ENCODE assay signal across 8 cellular contexts in genomic region chr1:201149400-201149799, GRCh38. TPM values are rescaled to one million over a fixed set of nuclear protein-coding genes. Genes with fewer than 3 reads are reported as not detected.
A peak's percentile ranks its signal among the peaks of the same experiment; 100 is the strongest.
DNase-seq lines count a peak whose midpoint lies in the region; ATAC-seq and TF ChIP-seq lines count a peak whose summit lies in the region.

No MANE protein-coding gene starts in this region.

- peak; percentile 22 for DNase-seq in AG08395 (ENCODE audit: low spot score)
- DNase-seq in NCI-H82 (lab: John Stamatoyannopoulos, UW) = peak; percentile 74
- no peak for DNase-seq in endothelial cell (ENCODE audit: low spot score)
- no peak for DNase-seq in smooth muscle cell (lab: John Stamatoyannopoulos, UW; ENCODE audit: unreplicated experiment)
- DNase-seq in HK-2 (ENCODE audit: unreplicated experiment) = no peak

- H3K36me3 Mint-ChIP-seq in endothelial cell (ENCODE audit: low read depth, unreplicated experiment) = peaks cover 44% of the 10 kb centered on the region

- peaks cover 8% of the 10 kb centered on the region for H3K4me1 ChIP-seq in smooth muscle cell (ENCODE audit: low read depth)

- H2AFZ ChIP-seq in smooth muscle cell (ENCODE audit: low read depth) = no peak overlapping the region

- no peak overlapping the region for H3K4me3 Mint-ChIP-seq in endothelial cell (ENCODE audit: unreplicated experiment)

- WGBS in smooth muscle cell (ENCODE audit: low lambda C conversion rate) = 89% methylated on average over 4 of the region's 4 CpGs

- no peak overlapping the region for H3K27ac Mint-ChIP-seq in endothelial cell (ENCODE audit: unreplicated experiment)

- H3K9me3 Mint-ChIP-seq in endothelial cell (ENCODE audit: unreplicated experiment) = no peaks in the 10 kb centered on the region

- peaks cover 23% of the 10 kb centered on the region for H3K79me2 ChIP-seq in smooth muscle cell (ENCODE audit: low read depth)

- ATAC-seq in HG03045 (IDR thresholded peaks at IDR 0.05; ENCODE audit: unreplicated experiment) (no peak), HG02870 (IDR thresholded peaks at IDR 0.05; ENCODE audit: unreplicated experiment) (no peak)

- peaks cover 3% of the 10 kb centered on the region for H3K4me1 Mint-ChIP-seq in endothelial cell (ENCODE audit: unreplicated experiment)

- no peak overlapping the region for H3K9ac ChIP-seq in smooth muscle cell (ENCODE audit: low read depth)

- H3K36me3 ChIP-seq in smooth muscle cell (ENCODE audit: low read depth) = peaks cover 24% of the 10 kb centered on the region

- H3K9me3 ChIP-seq in smooth muscle cell (replicated peaks; ENCODE audit: low read depth) = no peaks in the 10 kb centered on the region

- peaks cover 43% of the 10 kb centered on the region for H4K20me1 ChIP-seq in smooth muscle cell (ENCODE audit: low read depth)

- no peaks in the 10 kb centered on the region for H3K27me3 ChIP-seq in smooth muscle cell (ENCODE audit: low read depth)

- H3F3A ChIP-seq in smooth muscle cell (ENCODE audit: low read depth) = no peaks in the 10 kb centered on the region

- H3K4me3 ChIP-seq in GM12875 (ENCODE audit: low read depth, low read length) (no peak overlapping the region), smooth muscle cell (no peak overlapping the region)

- peak; percentile 36; the same call in 1 of the 2 replicates for TF ChIP-seq CTCF in GM12875 (IDR thresholded peaks at IDR 0.05; ENCODE audit: borderline replicate concordance, insufficient read depth, low read depth, low read length)
- TF ChIP-seq CTCF in endothelial cell (IDR thresholded peaks at IDR 0.05; ENCODE audit: unreplicated experiment) = peak; percentile 32
- peak; percentile 25 for TF ChIP-seq CTCF in smooth muscle cell (IDR thresholded peaks at IDR 0.05; ENCODE audit: borderline replicate concordance, insufficient read depth, poor library complexity, severe bottlenecking)

- no peak overlapping the region for H3K4me2 ChIP-seq in smooth muscle cell

- peaks cover 5% of the 10 kb centered on the region for H3K27me3 Mint-ChIP-seq in endothelial cell (ENCODE audit: unreplicated experiment)

- no peak overlapping the region for H3K27ac ChIP-seq in smooth muscle cell (ENCODE audit: low read depth)

RNA-seq across cellular contexts. Expression of gene TMEM9, which starts 4.9 kb away (rescaled TPM):
- total RNA-seq in endothelial cell (ENCODE audit: unreplicated experiment) = 78.7 TPM
- total RNA-seq in smooth muscle cell = 153 and 156 TPM in 2 replicates
- 187 and 211 TPM in 2 replicates for polyA plus RNA-seq in smooth muscle cell

RNA-seq across cellular contexts. Expression of gene ASCL5, which starts 22.4 kb away (rescaled TPM):
- total RNA-seq in endothelial cell (ENCODE audit: unreplicated experiment) = not detected
- not detected in 2 replicates for total RNA-seq in smooth muscle cell
- polyA plus RNA-seq in smooth muscle cell = 0.12 TPM in 1 of 2 replicates, not detected in the other

RNA-seq across cellular contexts. Expression of gene CACNA1S, which starts 37.2 kb away (rescaled TPM):
- total RNA-seq in endothelial cell (ENCODE audit: unreplicated experiment) = 0.08 TPM
- not detected in 2 replicates for total RNA-seq in smooth muscle cell
- not detected in 2 replicates for polyA plus RNA-seq in smooth muscle cell

RNA-seq across cellular contexts. Expression of gene IGFN1, which starts 41.2 kb away (rescaled TPM):
- total RNA-seq in endothelial cell (ENCODE audit: unreplicated experiment) = not detected
- total RNA-seq in smooth muscle cell = not detected in 2 replicates
- not detected in 2 replicates for polyA plus RNA-seq in smooth muscle cell

Comparison
In these comparisons a context has a peak if more than half of its experiments do, and no peak if none do; other contexts are left out.
1. DNase-seq: peak in AG08395 (single experiment) and NCI-H82 (single experiment); none in endothelial cell (single experiment), smooth muscle cell (single experiment) and HK-2 (single experiment).
2. Peak in every context shown above with its lines, with median percentiles within 50 percentile points of each other: CTCF ChIP-seq.